In the genomic region with DNA sequence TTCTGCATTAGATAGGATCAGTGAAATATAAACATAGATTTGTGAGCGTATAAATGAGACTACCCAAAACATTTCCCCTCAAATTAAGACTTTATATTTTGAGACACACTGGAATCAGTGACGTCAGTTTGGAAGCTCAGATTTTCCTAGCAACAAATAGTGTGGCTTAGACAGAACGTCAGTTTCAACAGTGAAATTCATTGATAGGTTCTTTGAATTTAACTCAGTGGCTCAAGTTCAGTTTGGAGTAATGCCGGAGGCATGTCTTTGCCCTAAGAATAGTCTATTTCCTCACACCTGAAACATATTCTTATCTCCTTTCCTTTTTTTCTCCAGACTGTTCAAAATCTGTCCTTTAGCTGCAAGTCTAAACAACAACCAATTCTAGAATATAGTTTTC, we compare ENCODE assay signal across 21 cellular contexts.
"Had no signal": no experiment of that assay in that cellular context is flagged by ENCODE, and none has a peak within 500 bp of the region (broad histone marks: within the 10 kb centered on the region; RNA-seq: fewer than 3 reads in every experiment).

No MANE protein-coding gene starts in this region.

- H3K27ac ChIP-seq: epithelial cell of prostate, skin epidermis, suprapubic skin had no signal

- DNase-seq: activated CD4-positive, alpha-beta T cell treated with anti-CD3 and anti-CD28 coated beads, Interleukin-2, amount 50 U/mL, for 1 hour; activated CD8-positive, alpha-beta memory T cell treated with anti-CD3 and anti-CD28 coated beads for 24 hours; activated naive CD4-positive, alpha-beta T cell; activated naive CD8-positive, alpha-beta T cell treated with anti-CD3 and anti-CD28 coated beads, Interleukin-2, amount 10 ng/mL, durations not matched to agents 7 days and 5 days; aorta; cerebellar nuclear complex; dermis blood vessel endothelial cell; head of caudate nucleus; mucosa of descending colon; naive thymus-derived CD8-positive, alpha-beta T cell; posterior cingulate gyrus; stimulated activated CD4-positive, alpha-beta T cell treated with anti-CD3 and anti-CD28 coated beads, Interleukin-4, amount 100 ng/mL, for 4 hours; stimulated activated CD8-positive, alpha-beta memory T cell treated with anti-CD3 and anti-CD28 coated beads, Interleukin-4, amount 100 ng/mL, for 48 hours; stimulated activated naive CD8-positive, alpha-beta T cell treated with anti-CD3 and anti-CD28 coated beads, Interleukin-15, Interleukin-2, amounts not matched to agents 100 U/mL and 50 U/mL, for 24 hours; SW 1271; trophoblast cell had no signal

- H3K36me3 ChIP-seq: suprapubic skin had no signal

- H3K9me3 ChIP-seq: mucosa of descending colon, suprapubic skin had no signal

- H3K4me1 ChIP-seq: suprapubic skin had no signal

- H3K4me3 ChIP-seq: lung, mucosa of descending colon, skin epidermis, suprapubic skin had no signal

- ATAC-seq: activated CD4-positive, CD25-positive, alpha-beta regulatory T cell treated with anti-CD3 and anti-CD28 coated beads, Interleukin-2, amount 50 U/mL, for 24 hours; mucosa of descending colon; naive thymus-derived CD8-positive, alpha-beta T cell; stimulated activated naive CD8-positive, alpha-beta T cell treated with anti-CD3 and anti-CD28 coated beads, Interleukin-15, Interleukin-2, amounts not matched to agents 100 U/mL and 50 U/mL, for 24 hours had no signal

- H3K27me3 ChIP-seq: suprapubic skin had no signal
